9 cellular contexts compared by ENCODE assay signal in the genomic region with DNA sequence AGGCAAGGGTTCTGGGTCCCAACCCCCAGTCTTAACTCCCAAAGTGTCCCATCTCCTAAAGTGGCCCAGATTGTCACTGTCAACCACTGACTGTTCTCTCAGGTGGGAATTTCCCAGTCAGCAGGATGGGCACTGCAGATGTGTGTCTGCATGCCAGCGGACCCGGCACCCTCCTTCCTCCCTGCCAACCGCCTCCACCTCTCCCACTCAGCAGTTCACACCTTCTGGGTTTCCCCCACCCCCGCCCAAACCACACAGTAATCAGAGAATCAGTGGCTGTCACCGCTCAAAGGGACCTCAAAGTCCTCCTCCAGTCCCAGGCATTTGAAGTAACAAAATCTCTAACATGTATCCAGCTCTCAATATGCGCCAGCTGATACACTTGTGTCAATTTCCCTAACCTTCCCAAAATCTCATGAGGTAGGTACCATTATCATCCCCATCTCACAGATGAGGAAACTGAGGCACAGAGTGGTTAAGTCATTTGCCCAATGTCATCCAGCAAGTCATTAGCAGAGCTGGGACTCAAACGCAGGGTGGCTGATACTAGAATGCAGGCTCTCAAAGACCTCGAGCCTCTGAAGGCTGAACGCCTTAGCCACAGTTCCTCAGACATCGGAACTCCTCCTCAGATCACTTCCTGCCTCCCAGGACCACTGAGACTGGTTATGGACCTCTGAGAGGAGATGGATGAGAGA. TPM values are rescaled to one million over a fixed set of nuclear protein-coding genes. Genes with fewer than 3 reads are reported as not detected.
DNase-seq lines count a peak whose midpoint lies in the region; ATAC-seq and TF ChIP-seq lines count a peak whose summit lies in the region.
"Had no signal": no experiment of that assay in that cellular context is flagged by ENCODE, and none has a peak within 500 bp of the region (broad histone marks: within the 10 kb centered on the region; RNA-seq: fewer than 3 reads in every experiment).

No MANE protein-coding gene starts in this region.

- TF ChIP-seq CTCF in VCaP (conservative IDR thresholded peaks at IDR 0.05) (no peak), uterus (IDR thresholded peaks at IDR 0.05) (no peak), psoas muscle (IDR thresholded peaks at IDR 0.05) (no peak)

- H3K27me3 Mint-ChIP-seq in CD8-positive, alpha-beta memory T cell = peaks cover 0 to 16% of the 10 kb centered on the region in 2 donors

- WGBS in psoas muscle, 3 donors = 54 to 61% (median 57%) methylated on average over 10 of the region's 10 CpGs

- intact Hi-C loops in uterus (cut with DNase I; ENCODE audit: low total_unique reads) (no loop called here), psoas muscle (cut with DNase I) (loop anchor here in 1 of 2 donors (10.0 kb wide), 1 partner anchor 270 kb away; no protein-coding TSS in a partner anchor)

- H3K9me3 ChIP-seq in CD8-positive, alpha-beta memory T cell (ENCODE audit: low read length) = no peaks in the 10 kb centered on the region
- H3K9me3 ChIP-seq in uterus (no peaks in the 10 kb centered on the region), psoas muscle (no peaks in the 10 kb centered on the region)

- peaks cover 0 to 2% (median 0%) of the 10 kb centered on the region in 5 donors for H3K9me3 Mint-ChIP-seq in CD8-positive, alpha-beta memory T cell

- POLR2A ChIA-PET in CD8-positive, alpha-beta memory T cell (lab: Charles Lee) = interaction anchor here (0.5 to 10.6 kb wide), 14 partner anchors 12 to 421 kb away, joined by 3 to 282 read pairs (median 5); no protein-coding TSS in a partner anchor

- peak overlapping the region; percentile 87 to 100 (median 100) for H3K27ac Mint-ChIP-seq in CD8-positive, alpha-beta memory T cell

- peaks cover 58 to 74% (median 70%) of the 10 kb centered on the region in 3 donors for H3K4me1 Mint-ChIP-seq in CD8-positive, alpha-beta memory T cell

- no peak for TF ChIP-seq POLR2A in uterus (IDR thresholded peaks at IDR 0.05)

- H3K4me3 ChIP-seq in CD8-positive, alpha-beta memory T cell (ENCODE audit: low read length) = peak overlapping the region; percentile 77
- H3K4me3 ChIP-seq in uterus = no peak overlapping the region
- no peak overlapping the region for H3K4me3 ChIP-seq in psoas muscle

- no peaks in the 10 kb centered on the region for H3K27me3 ChIP-seq in CD8-positive, alpha-beta memory T cell (ENCODE audit: insufficient read depth, low read length, poor library complexity, severe bottlenecking)
- H3K27me3 ChIP-seq in uterus (peaks cover 12 to 42% of the 10 kb centered on the region in 2 donors), psoas muscle (ENCODE audit: insufficient read depth in 3 of 3, low read length in 2 of 3) (peaks cover 4 to 64% (median 34%) of the 10 kb centered on the region in 3 donors)

- no peak for ATAC-seq in GM18907 (IDR thresholded peaks at IDR 0.05; ENCODE audit: unreplicated experiment)
- ATAC-seq in psoas muscle = no peak

- peak; percentile 82 to 94 (median 85) for DNase-seq in CD8-positive, alpha-beta memory T cell
- DNase-seq in activated gamma-delta T cell treated with Interleukin-2 at 50 U/mL for 16 hours (peak; percentile 83), DMS 273 (lab: John Stamatoyannopoulos, UW; ENCODE audit: unreplicated experiment) (no peak), uterus (no peak), psoas muscle (no peak)
- DNase-seq in stimulated activated CD4-positive, alpha-beta T cell treated with anti-CD3 and anti-CD28 coated beads, Interleukin-1b, Interleukin-23, amount 100 ng/mL, for 4 hours (ENCODE audit: low read depth in 2 of 2) = peak; percentile 70 to 81
- DNase-seq: aorta had no signal

- peaks cover 49% of the 10 kb centered on the region for H3K36me3 ChIP-seq in CD8-positive, alpha-beta memory T cell (ENCODE audit: insufficient read depth, low read length)
- H3K36me3 ChIP-seq in uterus = no peaks in the 10 kb centered on the region
- H3K36me3 ChIP-seq in psoas muscle (ENCODE audit: insufficient read depth in 1 of 2, low read depth in 1 of 2) = no peaks in the 10 kb centered on the region

- peaks cover 30 to 85% (median 52%) of the 10 kb centered on the region in 3 donors for H3K36me3 Mint-ChIP-seq in CD8-positive, alpha-beta memory T cell

- H3K27ac ChIP-seq in CD8-positive, alpha-beta memory T cell (ENCODE audit: low read depth, low read length) = peak overlapping the region; percentile 89
- H3K27ac ChIP-seq in VCaP = peak overlapping the region; percentile 61; the same call in 1 of the 2 replicates
- H3K27ac ChIP-seq in uterus = no peak overlapping the region
- H3K27ac ChIP-seq in psoas muscle = no peak overlapping the region

- H3K4me1 ChIP-seq in CD8-positive, alpha-beta memory T cell (ENCODE audit: insufficient read depth, low read length) = peaks cover 75% of the 10 kb centered on the region
- H3K4me1 ChIP-seq in uterus (peaks cover 0 to 5% of the 10 kb centered on the region in 2 donors), psoas muscle (peaks cover 7% of the 10 kb centered on the region)

- H3K4me3 Mint-ChIP-seq in CD8-positive, alpha-beta memory T cell = peak overlapping the region; percentile 84 to 99 (median 97)

- CTCF ChIA-PET in CD8-positive, alpha-beta memory T cell (lab: Charles Lee) = interaction anchor here (0.7 to 18.1 kb wide), 5 partner anchors 12 to 113 kb away, joined by 3 to 234 read pairs (median 98); no protein-coding TSS in a partner anchor

RNA-seq across cellular contexts. Expression of a gene that starts 4.8 kb away (rescaled TPM):
- 100 to 1,000 TPM; 218 to 241 TPM for total RNA-seq in CD8-positive, alpha-beta memory T cell
- polyA plus RNA-seq in CD8-positive, alpha-beta memory T cell = 107 TPM
- total RNA-seq in uterus (1 to 10 TPM in 2 of 4 donors, under 1 TPM in 1, not detected in 1; 0.26 to 1.7 (median 1.6) TPM), psoas muscle (under 1 TPM; 0.28 to 0.59 (median 0.58) TPM)
- under 1 TPM; 0.16 to 0.20 (median 0.18) TPM for polyA plus RNA-seq in psoas muscle

Comparison
In these comparisons a context has a peak if more than half of its experiments do, and no peak if none do; other contexts are left out.
1. DNase-seq: peak in CD8-positive, alpha-beta memory T cell (5 of 5), activated gamma-delta T cell treated with Interleukin-2 at 50 U/mL for 16 hours (single experiment) and stimulated activated CD4-positive, alpha-beta T cell treated with anti-CD3 and anti-CD28 coated beads, Interleukin-1b, Interleukin-23, amount 100 ng/mL, for 4 hours (2 of 2); none in DMS 273 (single experiment), uterus (0 of 2) and psoas muscle (0 of 2).
2. H3K27ac ChIP-seq: peak in CD8-positive, alpha-beta memory T cell (single experiment) and VCaP (single experiment); none in uterus (0 of 2) and psoas muscle (single experiment).
3. RNA of a gene that starts 4.8 kb away (total RNA-seq): 218 to 241 TPM in CD8-positive, alpha-beta memory T cell; 0.26 to 1.7 TPM in uterus and 0.28 to 0.59 TPM in psoas muscle; every median in the first group is over 10 times any median in the second.